ENCODE assay signal across 34 cellular contexts in genomic region chr3:125431391-125431790, GRCh38. TPM values are rescaled to one million over a fixed set of nuclear protein-coding genes. Genes with fewer than 3 reads are reported as not detected.
DNase-seq lines count a peak whose midpoint lies in the region; ATAC-seq and TF ChIP-seq lines count a peak whose summit lies in the region.
"Had no signal": no experiment of that assay in that cellular context is flagged by ENCODE, and none has a peak within 500 bp of the region (broad histone marks: within the 10 kb centered on the region; RNA-seq: fewer than 3 reads in every experiment).

No MANE protein-coding gene starts in this region.

- H3K27me3 Mint-ChIP-seq in HFFc6 (ENCODE audit: insufficient read depth), result peaks cover 2% of the 10 kb centered on the region
- no peaks in the 10 kb centered on the region for H3K27me3 Mint-ChIP-seq in naive thymus-derived CD8-positive, alpha-beta T cell

- in situ Hi-C loops in brain microvascular endothelial cell (cut with HindIII; ENCODE audit: low pct_ligation_motif_present, low sequenced_read_pairs), result no loop called here

- POLR2A ChIA-PET in naive thymus-derived CD8-positive, alpha-beta T cell (lab: Charles Lee), result no interaction called here

- H2AFZ ChIP-seq in Karpas-422 (ENCODE audit: low read length), result no peak overlapping the region

- H3K4me1 Mint-ChIP-seq in HFFc6 (ENCODE audit: low read depth), result peaks cover 43% of the 10 kb centered on the region
- H3K4me1 Mint-ChIP-seq in naive thymus-derived CD8-positive, alpha-beta T cell, result no peaks in the 10 kb centered on the region
- H3K4me1 Mint-ChIP-seq: activated CD4-positive, alpha-beta T cell treated with anti-CD3 and anti-CD28 coated beads, Interleukin-2, amount 10 ng/mL, durations not matched to agents 24 days and 14 days; CD14-positive monocyte had no signal

- TF ChIP-seq CTCF in HFFc6 (IDR thresholded peaks at IDR 0.05), result no peak
- TF ChIP-seq CTCF in brain microvascular endothelial cell (IDR thresholded peaks at IDR 0.05; ENCODE audit: low read depth, low read length, missing control alignments), result no peak
- no peak for TF ChIP-seq CTCF in WERI-Rb-1 (IDR thresholded peaks at IDR 0.05; ENCODE audit: low read depth, low read length)

- H3K36me3 ChIP-seq in brain microvascular endothelial cell (replicated peaks), result no peaks in the 10 kb centered on the region
- no peaks in the 10 kb centered on the region for H3K36me3 ChIP-seq in Karpas-422 (ENCODE audit: insufficient read depth, low read length)
- no peaks in the 10 kb centered on the region for H3K36me3 ChIP-seq in WERI-Rb-1
- H3K36me3 ChIP-seq: cardiac muscle cell, SJCRH30, upper lobe of right lung had no signal

- H3K4me3 Mint-ChIP-seq in HFFc6, result no peak overlapping the region
- H3K4me3 Mint-ChIP-seq in naive thymus-derived CD8-positive, alpha-beta T cell, result no peak overlapping the region
- H3K4me3 Mint-ChIP-seq: activated CD4-positive, alpha-beta T cell treated with anti-CD3 and anti-CD28 coated beads, Interleukin-2, amount 10 ng/mL, durations not matched to agents 24 days and 14 days; CD14-positive monocyte; endodermal cell; nephron had no signal

- no peak for ATAC-seq in naive thymus-derived CD8-positive, alpha-beta T cell
- ATAC-seq: activated naive CD4-positive, alpha-beta T cell treated with anti-CD3 and anti-CD28 coated beads, Interleukin-2, amount 50 U/mL, for 72 hours; esophagus mucosa; left cardiac atrium; mucosa of descending colon; upper lobe of right lung had no signal

- H3K27ac Mint-ChIP-seq in HFFc6, result 0 out of 2 replicates have a peak overlapping the region, but pooled peaks have one; percentile 59
- no peak overlapping the region for H3K27ac Mint-ChIP-seq in naive thymus-derived CD8-positive, alpha-beta T cell
- H3K27ac Mint-ChIP-seq: activated CD4-positive, alpha-beta T cell treated with anti-CD3 and anti-CD28 coated beads, Interleukin-2, amount 10 ng/mL, durations not matched to agents 24 days and 14 days; activated naive CD4-positive, alpha-beta T cell treated with anti-CD3 and anti-CD28 coated beads, Interleukin-2, amount 50 U/mL, for 72 hours; CD14-positive monocyte; endodermal cell; nephron had no signal

- H3K79me2 ChIP-seq in Karpas-422 (ENCODE audit: low read length), result no peaks in the 10 kb centered on the region

- peaks cover 33% of the 10 kb centered on the region for H3K4me1 ChIP-seq in Karpas-422 (ENCODE audit: low read length)
- H3K4me1 ChIP-seq: SJCRH30, upper lobe of right lung had no signal

- no peaks in the 10 kb centered on the region for H3K9me3 Mint-ChIP-seq in HFFc6
- H3K9me3 Mint-ChIP-seq in naive thymus-derived CD8-positive, alpha-beta T cell, result no peaks in the 10 kb centered on the region
- H3K9me3 Mint-ChIP-seq: activated CD4-positive, alpha-beta T cell treated with anti-CD3 and anti-CD28 coated beads, Interleukin-2, amount 10 ng/mL, durations not matched to agents 24 days and 14 days; activated naive CD4-positive, alpha-beta T cell treated with anti-CD3 and anti-CD28 coated beads, Interleukin-2, amount 50 U/mL, for 72 hours; nephron had no signal

- H3K9ac ChIP-seq in Karpas-422 (ENCODE audit: low read length), result no peak overlapping the region

- H3K4me2 ChIP-seq in Karpas-422 (ENCODE audit: low read depth, low read length, poor library complexity, severe bottlenecking), result no peak overlapping the region

- peak; percentile 63 for DNase-seq in AG20443 (ENCODE audit: low spot score)
- peak; percentile 44 for DNase-seq in HFFc6
- peak; percentile 52 for DNase-seq in brain microvascular endothelial cell
- peak; percentile 50 for DNase-seq in hepatic stellate cell (ENCODE audit: low spot score)
- no peak for DNase-seq in naive thymus-derived CD8-positive, alpha-beta T cell
- no peak for DNase-seq in Karpas-422
- DNase-seq in WERI-Rb-1, result no peak
- DNase-seq in T-helper 1 cell, result no peak
- DNase-seq: activated CD4-positive, alpha-beta T cell treated with anti-CD3 and anti-CD28 coated beads, Interleukin-2, amount 10 ng/mL, durations not matched to agents 24 days and 14 days; activated CD8-positive, alpha-beta memory T cell treated with anti-CD3 and anti-CD28 coated beads for 24 hours; activated T-cell treated with anti-CD3 and anti-CD28 coated beads for 4 hours; anterior cingulate cortex; dermis blood vessel endothelial cell; endodermal cell; hypothalamus; Kasumi-1; left cardiac atrium; mammary epithelial cell; mucosa of descending colon; MV-4-11; NCI-H2107; NCI-H446; NCI-H774; RPMI8226; SJCRH30; SW 1271; T1000; upper lobe of right lung had no signal

- H3K36me3 Mint-ChIP-seq in HFFc6 (ENCODE audit: low read depth), result no peaks in the 10 kb centered on the region
- H3K36me3 Mint-ChIP-seq in naive thymus-derived CD8-positive, alpha-beta T cell, result no peaks in the 10 kb centered on the region
- H3K36me3 Mint-ChIP-seq: activated naive CD4-positive, alpha-beta T cell treated with anti-CD3 and anti-CD28 coated beads, Interleukin-2, amount 50 U/mL, for 72 hours; CD14-positive monocyte had no signal

- H4K20me1 ChIP-seq in Karpas-422 (ENCODE audit: insufficient read depth, low read depth, low read length), result no peaks in the 10 kb centered on the region

- H3K4me3 ChIP-seq in brain microvascular endothelial cell (ENCODE audit: low read depth, low read length), result no peak overlapping the region
- no peak overlapping the region for H3K4me3 ChIP-seq in Karpas-422 (ENCODE audit: low read length)
- no peak overlapping the region for H3K4me3 ChIP-seq in WERI-Rb-1 (ENCODE audit: low read depth, low read length)
- H3K4me3 ChIP-seq: cardiac muscle cell, mucosa of descending colon, SJCRH30, skin epidermis, upper lobe of right lung had no signal

- H3K9me3 ChIP-seq in Karpas-422 (ENCODE audit: low read length) (no peaks in the 10 kb centered on the region), WERI-Rb-1 (ENCODE audit: severe bottlenecking) (no peaks in the 10 kb centered on the region)
- H3K9me3 ChIP-seq: mucosa of descending colon, SJCRH30, upper lobe of right lung had no signal

- H3K9me2 ChIP-seq in Karpas-422 (replicated peaks; ENCODE audit: insufficient read depth, low read length), result no peaks in the 10 kb centered on the region

- no peaks in the 10 kb centered on the region for H3K27me3 ChIP-seq in brain microvascular endothelial cell (replicated peaks)
- no peaks in the 10 kb centered on the region for H3K27me3 ChIP-seq in Karpas-422 (ENCODE audit: low read length)
- H3K27me3 ChIP-seq in WERI-Rb-1 (ENCODE audit: insufficient read depth, low read depth, severe bottlenecking), result no peaks in the 10 kb centered on the region
- H3K27me3 ChIP-seq: cardiac muscle cell, SJCRH30, upper lobe of right lung had no signal

- peak overlapping the region; percentile 37 for H3K27ac ChIP-seq in brain microvascular endothelial cell
- no peak overlapping the region for H3K27ac ChIP-seq in Karpas-422 (ENCODE audit: low read length)
- H3K27ac ChIP-seq in WERI-Rb-1, result no peak overlapping the region
- H3K27ac ChIP-seq: cardiac muscle cell, SJCRH30, skin epidermis, upper lobe of right lung had no signal

RNA-seq across cellular contexts. Expression of gene ZNF148, which starts 56.3 kb away (rescaled TPM):
- total RNA-seq in HFFc6 (2021; fragmentation: NEBNext Ultra II Directional; extraction: Animal tissue kit (Norgen Biotek cat#: 25700)), result 10 to 100 TPM; 41.4 to 51.4 (median 47.5) TPM
- total RNA-seq in naive thymus-derived CD8-positive, alpha-beta T cell, result 10 to 100 TPM; 62.5 to 67.1 TPM
- 100 to 1,000 TPM in 1 of 3 donors, 10 to 100 TPM in 2; 80.7 to 100 (median 85.9) TPM for polyA plus RNA-seq in naive thymus-derived CD8-positive, alpha-beta T cell
- 29.2 and 53.8 TPM in 2 replicates for total RNA-seq in Karpas-422 (2014; rRNA removed; shearing (Covaris generic); ENCODE audit: low replicate concordance)

Comparison
In these comparisons a context has a peak if more than half of its experiments do, and no peak if none do; other contexts are left out.
1. DNase-seq: peak in AG20443 (single experiment), HFFc6 (single experiment), brain microvascular endothelial cell (single experiment) and hepatic stellate cell (single experiment); none in naive thymus-derived CD8-positive, alpha-beta T cell (0 of 10), Karpas-422 (single experiment), WERI-Rb-1 (single experiment) and T-helper 1 cell (0 of 5).